Comparison of ENCODE assay signal across 1 cellular context in the genomic region with DNA sequence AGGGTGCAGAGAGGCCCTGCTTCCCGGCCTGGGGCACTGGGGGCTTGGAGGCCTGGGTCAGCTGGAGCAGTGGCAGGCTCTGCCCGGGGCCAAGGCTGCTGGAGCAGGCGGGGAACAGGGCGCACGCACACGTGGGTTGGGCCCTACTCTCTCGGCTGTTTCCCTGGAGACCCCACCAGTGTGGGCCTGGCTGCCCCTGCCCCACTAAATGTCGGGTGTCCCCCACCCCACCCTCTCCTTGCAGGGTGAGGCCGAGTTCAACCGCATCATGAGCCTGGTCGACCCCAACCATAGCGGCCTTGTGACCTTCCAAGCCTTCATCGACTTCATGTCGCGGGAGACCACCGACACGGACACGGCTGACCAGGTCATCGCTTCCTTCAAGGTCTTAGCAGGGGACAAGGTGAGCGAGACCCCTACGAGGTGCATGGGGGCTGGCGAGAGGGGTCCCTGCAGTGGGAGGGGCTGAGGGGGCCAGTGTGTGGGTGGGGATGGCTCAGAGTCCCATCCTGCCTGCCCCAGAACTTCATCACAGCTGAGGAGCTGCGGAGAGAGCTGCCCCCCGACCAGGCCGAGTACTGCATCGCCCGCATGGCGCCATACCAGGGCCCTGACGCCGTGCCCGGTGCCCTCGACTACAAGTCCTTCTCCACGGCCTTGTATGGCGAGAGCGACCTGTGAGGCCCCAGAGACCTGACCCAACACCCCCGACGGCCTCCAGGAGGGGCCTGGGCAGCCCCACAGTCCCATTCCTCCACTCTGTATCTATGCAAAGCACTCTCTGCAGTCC.
TF ChIP-seq lines count a peak whose summit lies in the region.

No MANE protein-coding gene starts in this region.

TF ChIP-seq in GM12878, 131 proteins besides CTCF, POLR2A, EP300 and RAD21:
- no peak for TF ChIP-seq FOXK2 (IDR thresholded peaks at IDR 0.05)
- TF ChIP-seq SMAD5 (IDR thresholded peaks at IDR 0.05; ENCODE audit: low read depth) = no peak
- TF ChIP-seq WRNIP1 (IDR thresholded peaks at IDR 0.05; ENCODE audit: borderline replicate concordance, low read depth, low read length) = no peak
- TF ChIP-seq EGR1 (IDR thresholded peaks at IDR 0.05; ENCODE audit: borderline replicate concordance in 1 of 2, low read depth in 2 of 2, low read length in 2 of 2) = no peak
- TF ChIP-seq, protein P1, sequence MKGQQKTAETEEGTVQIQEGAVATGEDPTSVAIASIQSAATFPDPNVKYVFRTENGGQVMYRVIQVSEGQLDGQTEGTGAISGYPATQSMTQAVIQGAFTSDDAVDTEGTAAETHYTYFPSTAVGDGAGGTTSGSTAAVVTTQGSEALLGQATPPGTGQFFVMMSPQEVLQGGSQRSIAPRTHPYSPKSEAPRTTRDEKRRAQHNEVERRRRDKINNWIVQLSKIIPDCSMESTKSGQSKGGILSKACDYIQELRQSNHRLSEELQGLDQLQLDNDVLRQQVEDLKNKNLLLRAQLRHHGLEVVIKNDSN (IDR thresholded peaks at IDR 0.05; ENCODE audit: borderline replicate concordance, extremely low read length, insufficient read depth, low read depth, low read length) = no peak
- TF ChIP-seq, protein P2, sequence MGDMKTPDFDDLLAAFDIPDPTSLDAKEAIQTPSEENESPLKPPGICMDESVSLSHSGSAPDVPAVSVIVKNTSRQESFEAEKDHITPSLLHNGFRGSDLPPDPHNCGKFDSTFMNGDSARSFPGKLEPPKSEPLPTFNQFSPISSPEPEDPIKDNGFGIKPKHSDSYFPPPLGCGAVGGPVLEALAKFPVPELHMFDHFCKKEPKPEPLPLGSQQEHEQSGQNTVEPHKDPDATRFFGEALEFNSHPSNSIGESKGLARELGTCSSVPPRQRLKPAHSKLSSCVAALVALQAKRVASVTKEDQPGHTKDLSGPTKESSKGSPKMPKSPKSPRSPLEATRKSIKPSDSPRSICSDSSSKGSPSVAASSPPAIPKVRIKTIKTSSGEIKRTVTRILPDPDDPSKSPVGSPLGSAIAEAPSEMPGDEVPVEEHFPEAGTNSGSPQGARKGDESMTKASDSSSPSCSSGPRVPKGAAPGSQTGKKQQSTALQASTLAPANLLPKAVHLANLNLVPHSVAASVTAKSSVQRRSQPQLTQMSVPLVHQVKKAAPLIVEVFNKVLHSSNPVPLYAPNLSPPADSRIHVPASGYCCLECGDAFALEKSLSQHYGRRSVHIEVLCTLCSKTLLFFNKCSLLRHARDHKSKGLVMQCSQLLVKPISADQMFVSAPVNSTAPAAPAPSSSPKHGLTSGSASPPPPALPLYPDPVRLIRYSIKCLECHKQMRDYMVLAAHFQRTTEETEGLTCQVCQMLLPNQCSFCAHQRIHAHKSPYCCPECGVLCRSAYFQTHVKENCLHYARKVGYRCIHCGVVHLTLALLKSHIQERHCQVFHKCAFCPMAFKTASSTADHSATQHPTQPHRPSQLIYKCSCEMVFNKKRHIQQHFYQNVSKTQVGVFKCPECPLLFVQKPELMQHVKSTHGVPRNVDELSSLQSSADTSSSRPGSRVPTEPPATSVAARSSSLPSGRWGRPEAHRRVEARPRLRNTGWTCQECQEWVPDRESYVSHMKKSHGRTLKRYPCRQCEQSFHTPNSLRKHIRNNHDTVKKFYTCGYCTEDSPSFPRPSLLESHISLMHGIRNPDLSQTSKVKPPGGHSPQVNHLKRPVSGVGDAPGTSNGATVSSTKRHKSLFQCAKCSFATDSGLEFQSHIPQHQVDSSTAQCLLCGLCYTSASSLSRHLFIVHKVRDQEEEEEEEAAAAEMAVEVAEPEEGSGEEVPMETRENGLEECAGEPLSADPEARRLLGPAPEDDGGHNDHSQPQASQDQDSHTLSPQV (IDR thresholded peaks at IDR 0.05) = no peak
- no peak for TF ChIP-seq BACH1 (IDR thresholded peaks at IDR 0.05; ENCODE audit: borderline replicate concordance)
- TF ChIP-seq, protein P3, sequence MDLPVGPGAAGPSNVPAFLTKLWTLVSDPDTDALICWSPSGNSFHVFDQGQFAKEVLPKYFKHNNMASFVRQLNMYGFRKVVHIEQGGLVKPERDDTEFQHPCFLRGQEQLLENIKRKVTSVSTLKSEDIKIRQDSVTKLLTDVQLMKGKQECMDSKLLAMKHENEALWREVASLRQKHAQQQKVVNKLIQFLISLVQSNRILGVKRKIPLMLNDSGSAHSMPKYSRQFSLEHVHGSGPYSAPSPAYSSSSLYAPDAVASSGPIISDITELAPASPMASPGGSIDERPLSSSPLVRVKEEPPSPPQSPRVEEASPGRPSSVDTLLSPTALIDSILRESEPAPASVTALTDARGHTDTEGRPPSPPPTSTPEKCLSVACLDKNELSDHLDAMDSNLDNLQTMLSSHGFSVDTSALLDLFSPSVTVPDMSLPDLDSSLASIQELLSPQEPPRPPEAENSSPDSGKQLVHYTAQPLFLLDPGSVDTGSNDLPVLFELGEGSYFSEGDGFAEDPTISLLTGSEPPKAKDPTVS (IDR thresholded peaks at IDR 0.05; ENCODE audit: low read depth, low read length) = no peak
- TF ChIP-seq MXI1 (IDR thresholded peaks at IDR 0.05; ENCODE audit: low read depth, low read length) = no peak
- TF ChIP-seq MEF2A (IDR thresholded peaks at IDR 0.05; ENCODE audit: insufficient read depth, low read depth, low read length) = no peak
- TF ChIP-seq NFXL1 (IDR thresholded peaks at IDR 0.05; ENCODE audit: borderline replicate concordance) = no peak
- TF ChIP-seq, protein P4, sequence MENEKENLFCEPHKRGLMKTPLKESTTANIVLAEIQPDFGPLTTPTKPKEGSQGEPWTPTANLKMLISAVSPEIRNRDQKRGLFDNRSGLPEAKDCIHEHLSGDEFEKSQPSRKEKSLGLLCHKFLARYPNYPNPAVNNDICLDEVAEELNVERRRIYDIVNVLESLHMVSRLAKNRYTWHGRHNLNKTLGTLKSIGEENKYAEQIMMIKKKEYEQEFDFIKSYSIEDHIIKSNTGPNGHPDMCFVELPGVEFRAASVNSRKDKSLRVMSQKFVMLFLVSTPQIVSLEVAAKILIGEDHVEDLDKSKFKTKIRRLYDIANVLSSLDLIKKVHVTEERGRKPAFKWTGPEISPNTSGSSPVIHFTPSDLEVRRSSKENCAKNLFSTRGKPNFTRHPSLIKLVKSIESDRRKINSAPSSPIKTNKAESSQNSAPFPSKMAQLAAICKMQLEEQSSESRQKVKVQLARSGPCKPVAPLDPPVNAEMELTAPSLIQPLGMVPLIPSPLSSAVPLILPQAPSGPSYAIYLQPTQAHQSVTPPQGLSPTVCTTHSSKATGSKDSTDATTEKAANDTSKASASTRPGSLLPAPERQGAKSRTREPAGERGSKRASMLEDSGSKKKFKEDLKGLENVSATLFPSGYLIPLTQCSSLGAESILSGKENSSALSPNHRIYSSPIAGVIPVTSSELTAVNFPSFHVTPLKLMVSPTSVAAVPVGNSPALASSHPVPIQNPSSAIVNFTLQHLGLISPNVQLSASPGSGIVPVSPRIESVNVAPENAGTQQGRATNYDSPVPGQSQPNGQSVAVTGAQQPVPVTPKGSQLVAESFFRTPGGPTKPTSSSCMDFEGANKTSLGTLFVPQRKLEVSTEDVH (IDR thresholded peaks at IDR 0.05; ENCODE audit: low read depth, partially characterized antibody) = no peak
TF ChIP-seq in GM12878: peak in this region for 0.
